ENCODE assay signal across 11 cellular contexts in the genomic region with DNA sequence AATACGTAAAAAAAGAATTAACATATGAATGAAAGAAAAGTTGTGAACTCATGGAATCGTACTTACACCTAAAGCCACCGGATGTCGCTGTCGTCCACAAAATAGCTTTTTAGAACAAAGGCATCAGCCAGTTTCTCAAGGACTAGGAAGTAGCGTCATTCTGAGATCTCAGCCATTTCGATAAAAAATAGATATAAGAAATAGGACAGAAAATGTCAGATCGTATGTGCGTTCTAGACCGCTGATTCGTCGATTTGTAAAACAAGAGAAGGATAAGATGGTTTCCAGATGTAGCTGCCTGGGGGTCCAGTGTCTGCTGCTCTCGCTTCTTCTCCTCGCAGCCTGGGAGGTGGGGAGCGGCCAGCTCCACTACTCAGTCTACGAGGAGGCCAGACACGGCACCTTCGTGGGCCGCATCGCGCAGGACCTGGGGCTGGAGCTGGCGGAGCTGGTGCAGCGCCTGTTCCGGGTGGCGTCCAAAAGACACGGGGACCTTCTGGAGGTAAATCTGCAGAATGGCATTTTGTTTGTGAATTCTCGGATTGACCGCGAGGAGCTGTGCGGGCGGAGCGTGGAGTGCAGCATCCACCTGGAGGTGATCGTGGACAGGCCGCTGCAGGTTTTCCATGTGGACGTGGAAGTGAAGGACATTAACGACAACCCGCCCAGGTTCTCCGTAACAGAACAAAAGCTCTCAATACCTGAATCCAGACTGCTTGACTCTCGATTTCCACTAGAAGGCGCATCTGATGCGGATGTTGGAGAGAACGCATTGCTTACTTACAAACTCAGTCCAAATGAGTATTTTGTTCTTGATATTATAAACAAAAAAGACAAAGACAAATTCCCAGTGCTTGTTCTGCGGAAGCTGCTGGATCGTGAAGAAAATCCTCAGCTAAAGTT. TPM values are rescaled to one million over a fixed set of nuclear protein-coding genes. Genes with fewer than 3 reads are reported as not detected.
A peak's percentile ranks its signal among the peaks of the same experiment; 100 is the strongest.
DNase-seq lines count a peak whose midpoint lies in the region; ATAC-seq, FAIRE-seq and TF ChIP-seq lines count a peak whose summit lies in the region.
"Had no signal": no experiment of that assay in that cellular context is flagged by ENCODE, and none has a peak within 500 bp of the region (broad histone marks: within the 10 kb centered on the region; RNA-seq: fewer than 3 reads in every experiment).

A gene with protein sequence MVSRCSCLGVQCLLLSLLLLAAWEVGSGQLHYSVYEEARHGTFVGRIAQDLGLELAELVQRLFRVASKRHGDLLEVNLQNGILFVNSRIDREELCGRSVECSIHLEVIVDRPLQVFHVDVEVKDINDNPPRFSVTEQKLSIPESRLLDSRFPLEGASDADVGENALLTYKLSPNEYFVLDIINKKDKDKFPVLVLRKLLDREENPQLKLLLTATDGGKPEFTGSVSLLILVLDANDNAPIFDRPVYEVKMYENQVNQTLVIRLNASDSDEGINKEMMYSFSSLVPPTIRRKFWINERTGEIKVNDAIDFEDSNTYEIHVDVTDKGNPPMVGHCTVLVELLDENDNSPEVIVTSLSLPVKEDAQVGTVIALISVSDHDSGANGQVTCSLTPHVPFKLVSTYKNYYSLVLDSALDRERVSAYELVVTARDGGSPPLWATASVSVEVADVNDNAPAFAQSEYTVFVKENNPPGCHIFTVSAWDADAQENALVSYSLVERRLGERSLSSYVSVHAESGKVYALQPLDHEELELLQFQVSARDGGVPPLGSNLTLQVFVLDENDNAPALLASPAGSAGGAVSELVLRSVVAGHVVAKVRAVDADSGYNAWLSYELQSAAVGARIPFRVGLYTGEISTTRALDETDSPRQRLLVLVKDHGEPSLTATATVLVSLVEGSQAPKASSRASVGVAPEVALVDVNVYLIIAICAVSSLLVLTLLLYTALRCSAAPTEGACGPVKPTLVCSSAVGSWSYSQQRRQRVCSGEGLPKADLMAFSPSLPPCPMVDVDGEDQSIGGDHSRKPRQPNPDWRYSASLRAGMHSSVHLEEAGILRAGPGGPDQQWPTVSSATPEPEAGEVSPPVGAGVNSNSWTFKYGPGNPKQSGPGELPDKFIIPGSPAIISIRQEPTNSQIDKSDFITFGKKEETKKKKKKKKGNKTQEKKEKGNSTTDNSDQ (plus strand): TSS at position 126 of the 903 bp plus-strand sequence. CDS start 152 bp downstream, at position 278.

- no peak within 1 kb of the TSS for H3K27ac Mint-ChIP-seq in MCF 10A (ENCODE audit: low read depth, unreplicated experiment)

- no peak within 1 kb of the TSS for H3K4me3 Mint-ChIP-seq in MCF 10A (ENCODE audit: unreplicated experiment)

- TF ChIP-seq POLR2A in A549 (IDR thresholded peaks at IDR 0.05; ENCODE audit: low read length) = no peak

- POLR2A ChIA-PET in A549 (lab: Yijun Ruan, JAX) (no interaction called here), MCF 10A (lab: Yijun Ruan, JAX) (interaction anchor here (0.7 to 1.0 kb wide), 3 partner anchors 17 to 185 kb away, joined by 3 read pairs; no protein-coding TSS in a partner anchor)

- peaks cover 5% of the 10 kb centered on the region for H3K27me3 ChIP-seq in MG63

- H3K4me1 ChIP-seq in A549 = no peaks in the 10 kb centered on the region

- H3K27ac ChIP-seq in A549 = no peak within 1 kb of the TSS

- TF ChIP-seq RAD21 in A549 (conservative IDR thresholded peaks at IDR 0.05 in 1 of 2, IDR thresholded peaks at IDR 0.05 in 1 of 2) = peak in 1 of 2 experiments; percentile 17; a peak in 1 of 5 replicates

- H3K9me3 ChIP-seq in A549 (peaks cover 11% of the 10 kb centered on the region; the same call in 2 of the 3 replicates), MG63 (no peaks in the 10 kb centered on the region)

- ATAC-seq in A549 (no peak), HG03571 (IDR thresholded peaks at IDR 0.05; ENCODE audit: unreplicated experiment) (no peak), GM18907 (IDR thresholded peaks at IDR 0.05; ENCODE audit: unreplicated experiment) (no peak)

- in situ Hi-C loops in KBM-7 (cut with MboI; ENCODE audit: low pct_unique_long_range_greater_than_20kb, low sequenced_read_pairs) (loop anchor here (25.0 kb wide), 1 partner anchor 181 kb away; no protein-coding TSS in a partner anchor), GM13976 (cut with MboI; ENCODE audit: low sequenced_read_pairs, unreplicated experiment) (no loop called here)

- WGBS in A549 (ENCODE audit: missing lambda C conversion rate) = 73% methylated on average over 43 of the region's 44 CpGs

- no peak for TF ChIP-seq EP300 in A549 (IDR thresholded peaks at IDR 0.05)

- no peak for FAIRE-seq in A549 (lab: Jason Lieb, UNC)
- FAIRE-seq: endometrium had no signal

- H3K4me3 ChIP-seq in A549 (no peak within 1 kb of the TSS), MG63 (no peak within 1 kb of the TSS)

- H3K4me1 Mint-ChIP-seq in MCF 10A (ENCODE audit: insufficient read depth, unreplicated experiment) = no peaks in the 10 kb centered on the region

- H3K36me3 Mint-ChIP-seq in MCF 10A (ENCODE audit: insufficient read depth, unreplicated experiment) = no peaks in the 10 kb centered on the region

- H3K27me3 Mint-ChIP-seq in MCF 10A (ENCODE audit: insufficient read depth, unreplicated experiment) = no peaks in the 10 kb centered on the region

- intact Hi-C loops in MCF 10A (cut with micrococcal nuclease) = no loop called here

- no peak for TF ChIP-seq CTCF in A549 (IDR thresholded peaks at IDR 0.05)
- peak; percentile 7 for TF ChIP-seq CTCF in MCF 10A (IDR thresholded peaks at IDR 0.05; ENCODE audit: unreplicated experiment)
- TF ChIP-seq CTCF in GM13976 (IDR thresholded peaks at IDR 0.05; ENCODE audit: borderline replicate concordance, control extremely low read depth, extremely low read depth, insufficient read depth, missing control alignments) = no peak

- H3K4me2 ChIP-seq in A549 = no peak within 1 kb of the TSS

- no TSS peak for BruUV-seq in MCF 10A (replicated peaks; lab: Mats Ljungman, UMichigan)

- no peaks in the 10 kb centered on the region for H3K36me3 ChIP-seq in MG63

- CTCF ChIA-PET in A549 (lab: Yijun Ruan, JAX) = interaction anchor here (0.6 to 1.4 kb wide), 5 partner anchors 34 to 663 kb away, joined by 3 to 7 read pairs (median 3); partner anchors contain the start of genes PCDHA4 and PCDHA5
- CTCF ChIA-PET in MCF 10A (lab: Yijun Ruan, JAX) = interaction anchor here (1.1 to 1.4 kb wide), 2 partner anchors 20 to 184 kb away, joined by 3 to 4 read pairs; no protein-coding TSS in a partner anchor

- H3K9me3 Mint-ChIP-seq in MCF 10A (ENCODE audit: unreplicated experiment) = peaks cover 16% of the 10 kb centered on the region

- peak in 1 of 2 experiments; percentile 18 for DNase-seq in A549 (ENCODE audit: low read depth in 1 of 2, low spot score in 1 of 2)
- peak; percentile 18 for DNase-seq in KBM-7
- DNase-seq in MCF 10A (ENCODE audit: unreplicated experiment) = peak; percentile 26
- peak; percentile 85 for DNase-seq in medulla oblongata (ENCODE audit: extremely low spot score)
- DNase-seq in GM13976 (ENCODE audit: low spot score) = no peak
- no peak for DNase-seq in MG63
- DNase-seq: activated T-cell treated with anti-CD3 and anti-CD28 coated beads for 4 hours, Calu3 had no signal

TF ChIP-seq in A549, 52 proteins besides CTCF, POLR2A, EP300 and RAD21:
- TF ChIP-seq MAFK (IDR thresholded peaks at IDR 0.05; ENCODE audit: partially characterized antibody) (peak; percentile 61), POLR2AphosphoS2 (conservative IDR thresholded peaks at IDR 0.05; ENCODE audit: low read length) (no peak)
- TF ChIP-seq, protein P1, sequence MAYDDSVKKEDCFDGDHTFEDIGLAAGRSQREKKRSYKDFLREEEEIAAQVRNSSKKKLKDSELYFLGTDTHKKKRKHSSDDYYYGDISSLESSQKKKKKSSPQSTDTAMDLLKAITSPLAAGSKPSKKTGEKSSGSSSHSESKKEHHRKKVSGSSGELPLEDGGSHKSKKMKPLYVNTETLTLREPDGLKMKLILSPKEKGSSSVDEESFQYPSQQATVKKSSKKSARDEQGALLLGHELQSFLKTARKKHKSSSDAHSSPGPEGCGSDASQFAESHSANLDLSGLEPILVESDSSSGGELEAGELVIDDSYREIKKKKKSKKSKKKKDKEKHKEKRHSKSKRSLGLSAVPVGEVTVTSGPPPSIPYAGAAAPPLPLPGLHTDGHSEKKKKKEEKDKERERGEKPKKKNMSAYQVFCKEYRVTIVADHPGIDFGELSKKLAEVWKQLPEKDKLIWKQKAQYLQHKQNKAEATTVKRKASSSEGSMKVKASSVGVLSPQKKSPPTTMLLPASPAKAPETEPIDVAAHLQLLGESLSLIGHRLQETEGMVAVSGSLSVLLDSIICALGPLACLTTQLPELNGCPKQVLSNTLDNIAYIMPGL (CRISPR knock-in tag; IDR thresholded peaks at IDR 0.05; ENCODE audit: borderline replicate concordance) = no peak

RNA-seq across cellular contexts. Expression of the gene that starts here (rescaled TPM):
- polyA plus RNA-seq in A549 (2011; rRNA removed) = 0.06 and 0.12 TPM in 2 replicates
- polyA plus RNA-seq in A549 (2012; cell fraction: cytosol; rRNA removed) = 0.01 TPM in 1 of 2 replicates, not detected in the other
- polyA plus RNA-seq in A549 (2012; cell fraction: nucleus; rRNA removed) = 0.13 and 0.16 TPM in 2 replicates
- polyA plus RNA-seq in A549 (2017; fragmentation: RNase III; extraction: RNeasy Plus Mini Kit Qiagen cat#74134 plus additional on column Dnase treatment) = 0.01 TPM in 3 replicates
- polyA minus RNA-seq in A549 (2011; rRNA and poly(A)+ RNA removed) = 0.45 and 0.54 TPM in 2 replicates
- 0.15 and 0.16 TPM in 2 replicates for total RNA-seq in MCF 10A (2022)
- not detected in 2 replicates for total RNA-seq in MG63 (2014; rRNA removed; shearing (Covaris generic); ENCODE audit: low replicate concordance)

Comparison
In these comparisons a context has a peak if more than half of its experiments do, and no peak if none do; other contexts are left out.
1. Peak in DNase-seq in MCF 10A; RNA of the gene not detected or under 1 TPM.
2. DNase-seq: peak in KBM-7 (single experiment) and medulla oblongata (single experiment); none in GM13976 (single experiment) and MG63 (single experiment).